In the genomic region with DNA sequence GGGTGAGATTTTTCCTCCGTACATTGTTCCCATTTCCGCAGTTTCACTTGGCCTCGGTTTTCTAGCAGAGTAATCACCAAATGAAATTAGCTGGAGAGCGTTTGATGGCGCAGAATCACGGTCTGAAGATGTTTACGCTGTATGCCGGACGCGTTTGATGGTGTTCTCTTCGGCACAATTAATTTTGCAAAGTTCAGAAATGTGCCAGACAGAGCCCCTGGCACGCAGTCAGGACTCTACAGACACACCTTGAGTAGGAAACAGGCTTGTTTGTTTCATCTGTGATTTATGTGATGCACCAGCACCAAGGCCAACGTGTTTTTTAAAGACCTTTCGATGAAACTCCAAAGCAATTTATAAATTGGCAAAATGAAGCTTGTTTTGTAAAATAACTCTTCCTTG, we compare ENCODE assay signal across 8 cellular contexts. TPM values are rescaled to one million over a fixed set of nuclear protein-coding genes. Genes with fewer than 3 reads are reported as not detected.
DNase-seq lines count a peak whose midpoint lies in the region; ATAC-seq, FAIRE-seq and TF ChIP-seq lines count a peak whose summit lies in the region.

No MANE protein-coding gene starts in this region.

- no peak for TF ChIP-seq CTCF in body of pancreas (IDR thresholded peaks at IDR 0.05)
- TF ChIP-seq CTCF in HepG2 (CRISPR knock-in tag; IDR thresholded peaks at IDR 0.05), result no peak
- no peak for TF ChIP-seq CTCF in testis (IDR thresholded peaks at IDR 0.05)

- no peak for TF ChIP-seq POLR2A in body of pancreas (IDR thresholded peaks at IDR 0.05)
- TF ChIP-seq POLR2A in HepG2 (IDR thresholded peaks at IDR 0.05; ENCODE audit: insufficient read depth in 1 of 2, low read depth in 2 of 2, low read length in 2 of 2), result no peak
- no peak for TF ChIP-seq POLR2A in testis (IDR thresholded peaks at IDR 0.05)

- intact Hi-C loops in body of pancreas (cut with DNase I) (no loop called here), HepG2 (cut with micrococcal nuclease; ENCODE audit: unreplicated experiment) (no loop called here), testis (cut with DNase I; ENCODE audit: low total_unique reads) (loop anchor here (10.0 kb wide), 1 partner anchor 93 kb away; no protein-coding TSS in a partner anchor)

- DNase-seq in NCI-H345 (lab: John Stamatoyannopoulos, UW) (peak; percentile 78), NCI-H345 treated with DMSO at 0.1 percent for 48 hours (lab: John Stamatoyannopoulos, UW; ENCODE audit: unreplicated experiment) (no peak), body of pancreas (peak; percentile 20 to 42 (median 37)), HepG2 (ENCODE audit: low spot score) (no peak), testis (no peak), SKM-1 (lab: John Stamatoyannopoulos, UW; ENCODE audit: unreplicated experiment) (no peak), Kasumi-1 (lab: John Stamatoyannopoulos, UW) (no peak)
- no peak for DNase-seq in activated CD8-positive, alpha-beta memory T cell treated with anti-CD3 and anti-CD28 coated beads for 24 hours

- FAIRE-seq in HepG2 (lab: Jason Lieb, UNC), result no peak

- H3K27ac ChIP-seq in body of pancreas, result peak overlapping the region; percentile 80 to 97 (median 94)
- peak overlapping the region; percentile 84 for H3K27ac ChIP-seq in HepG2 (ENCODE audit: extremely low read length, insufficient read depth, low read length)
- peak overlapping the region; percentile 95 to 99 for H3K27ac ChIP-seq in testis

- WGBS in body of pancreas, 2 donors, result 1 to 2% methylated on average over 11 to 14 of the region's 14 CpGs
- 11% methylated on average over 14 of the region's 14 CpGs for WGBS in HepG2 (ENCODE audit: low lambda C conversion rate)
- WGBS in testis, 2 donors, result 1 to 2% methylated on average over 14 of the region's 14 CpGs

- CTCF ChIA-PET in HepG2 (lab: Yijun Ruan, JAX; ENCODE audit: low intra/inter-chr PET ratio, low total read pairs), result no interaction called here

- TF ChIP-seq EP300 in HepG2 (IDR thresholded peaks at IDR 0.05; ENCODE audit: low read depth in 2 of 2, low read length in 2 of 2) (no peak), HepG2 (CRISPR knock-in tag; IDR thresholded peaks at IDR 0.05; ENCODE audit: borderline replicate concordance) (no peak)

- H4K20me1 ChIP-seq in HepG2 (ENCODE audit: insufficient read depth, low read length), result no peaks in the 10 kb centered on the region; the same call in 1 of the 2 replicates

- H3K4me2 ChIP-seq in HepG2 (ENCODE audit: low read depth, low read length), result peak overlapping the region; percentile 90

- in situ Hi-C loops in HepG2 (cut with HindIII; ENCODE audit: extremely low pct_ligation_motif_present, low pct_unique_long_range_greater_than_20kb), result loop anchor here (10.0 kb wide), 1 partner anchor 113 kb away; no protein-coding TSS in a partner anchor

- peak overlapping the region; percentile 81 for H2AFZ ChIP-seq in HepG2 (ENCODE audit: low read length)

- H3K4me3 ChIP-seq in body of pancreas (peak overlapping the region; percentile 48 to 67), HepG2 (replicated peaks in 1 of 3; ENCODE audit: insufficient read depth in 1 of 3, low read depth in 2 of 3, low read length in 3 of 3) (peak overlapping the region; percentile 87 to 93 (median 88)), testis (peak overlapping the region; percentile 89 to 99)

- no peaks in the 10 kb centered on the region for H3K9me3 ChIP-seq in body of pancreas
- H3K9me3 ChIP-seq in HepG2 (ENCODE audit: low read length), result no peaks in the 10 kb centered on the region
- no peaks in the 10 kb centered on the region for H3K9me3 ChIP-seq in testis

- peak; percentile 0 for ATAC-seq in body of pancreas
- no peak; the same call in 2 of the 3 replicates for ATAC-seq in HepG2

- H3K4me1 ChIP-seq in body of pancreas (peaks cover 42% of the 10 kb centered on the region), HepG2 (ENCODE audit: insufficient read depth, low read length) (peaks cover 42% of the 10 kb centered on the region), testis (peaks cover 11% of the 10 kb centered on the region)

- H3K36me3 ChIP-seq in body of pancreas (replicated peaks in 1 of 2; ENCODE audit: insufficient read depth in 1 of 2, low read depth in 2 of 2), result no peaks in the 10 kb centered on the region
- H3K36me3 ChIP-seq in HepG2 (replicated peaks in 1 of 2; ENCODE audit: control insufficient read depth in 1 of 2, insufficient read depth in 2 of 2, low read length in 2 of 2), result no peaks in the 10 kb centered on the region
- no peaks in the 10 kb centered on the region for H3K36me3 ChIP-seq in testis (ENCODE audit: low read depth, missing control alignments)

- H3K79me2 ChIP-seq in HepG2 (ENCODE audit: insufficient read depth, low read length), result peaks cover 37% of the 10 kb centered on the region

- H3K27me3 ChIP-seq in body of pancreas (no peaks in the 10 kb centered on the region), HepG2 (ENCODE audit: control insufficient read depth in 1 of 2, insufficient read depth in 2 of 2, low read length in 2 of 2) (no peaks in the 10 kb centered on the region; a peak in 1 of 5 replicates), testis (no peaks in the 10 kb centered on the region)

- POLR2A ChIA-PET in HepG2 (lab: Yijun Ruan, JAX), result no interaction called here

- no peak for TF ChIP-seq RAD21 in HepG2 (CRISPR knock-in tag; IDR thresholded peaks at IDR 0.05)

- TSS peak; percentile 82 for BruUV-seq in HepG2 (replicated peaks; lab: Mats Ljungman, UMichigan)

- peak overlapping the region; percentile 89 for H3K9ac ChIP-seq in HepG2 (ENCODE audit: insufficient read depth, low read depth, low read length)

TF ChIP-seq in HepG2, 621 proteins besides CTCF, POLR2A, EP300 and RAD21 (continues in another document):
- TF ChIP-seq ZNF292 (CRISPR knock-in tag; IDR thresholded peaks at IDR 0.05; ENCODE audit: borderline replicate concordance, low read depth), result no peak
- no peak for TF ChIP-seq ZEB1 (IDR thresholded peaks at IDR 0.05; ENCODE audit: insufficient replicate concordance, low read depth)
- peak; percentile 10; the same call in 1 of the 2 replicates for TF ChIP-seq KDM5B (CRISPR knock-in tag; IDR thresholded peaks at IDR 0.05; ENCODE audit: borderline replicate concordance)
- no peak for TF ChIP-seq ZNF232 (CRISPR knock-in tag; IDR thresholded peaks at IDR 0.05; ENCODE audit: borderline replicate concordance)
- TF ChIP-seq, protein P1, sequence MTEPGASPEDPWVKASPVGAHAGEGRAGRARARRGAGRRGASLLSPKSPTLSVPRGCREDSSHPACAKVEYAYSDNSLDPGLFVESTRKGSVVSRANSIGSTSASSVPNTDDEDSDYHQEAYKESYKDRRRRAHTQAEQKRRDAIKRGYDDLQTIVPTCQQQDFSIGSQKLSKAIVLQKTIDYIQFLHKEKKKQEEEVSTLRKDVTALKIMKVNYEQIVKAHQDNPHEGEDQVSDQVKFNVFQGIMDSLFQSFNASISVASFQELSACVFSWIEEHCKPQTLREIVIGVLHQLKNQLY (CRISPR knock-in tag; IDR thresholded peaks at IDR 0.05), result no peak
- TF ChIP-seq GATA4 (IDR thresholded peaks at IDR 0.05; ENCODE audit: borderline replicate concordance, low read depth), result no peak
- TF ChIP-seq ZNF557 (CRISPR knock-in tag; IDR thresholded peaks at IDR 0.05), result no peak
- TF ChIP-seq SP5 (CRISPR knock-in tag; IDR thresholded peaks at IDR 0.05; ENCODE audit: borderline replicate concordance, low read depth), result no peak
- TF ChIP-seq, protein P2, sequence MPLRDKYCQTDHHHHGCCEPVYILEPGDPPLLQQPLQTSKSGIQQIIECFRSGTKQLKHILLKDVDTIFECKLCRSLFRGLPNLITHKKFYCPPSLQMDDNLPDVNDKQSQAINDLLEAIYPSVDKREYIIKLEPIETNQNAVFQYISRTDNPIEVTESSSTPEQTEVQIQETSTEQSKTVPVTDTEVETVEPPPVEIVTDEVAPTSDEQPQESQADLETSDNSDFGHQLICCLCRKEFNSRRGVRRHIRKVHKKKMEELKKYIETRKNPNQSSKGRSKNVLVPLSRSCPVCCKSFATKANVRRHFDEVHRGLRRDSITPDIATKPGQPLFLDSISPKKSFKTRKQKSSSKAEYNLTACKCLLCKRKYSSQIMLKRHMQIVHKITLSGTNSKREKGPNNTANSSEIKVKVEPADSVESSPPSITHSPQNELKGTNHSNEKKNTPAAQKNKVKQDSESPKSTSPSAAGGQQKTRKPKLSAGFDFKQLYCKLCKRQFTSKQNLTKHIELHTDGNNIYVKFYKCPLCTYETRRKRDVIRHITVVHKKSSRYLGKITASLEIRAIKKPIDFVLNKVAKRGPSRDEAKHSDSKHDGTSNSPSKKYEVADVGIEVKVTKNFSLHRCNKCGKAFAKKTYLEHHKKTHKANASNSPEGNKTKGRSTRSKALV (CRISPR knock-in tag; IDR thresholded peaks at IDR 0.05), result peak; percentile 72; the same call in 1 of the 2 replicates
- TF ChIP-seq SPEN (CRISPR knock-in tag; IDR thresholded peaks at IDR 0.05; ENCODE audit: low read depth), result no peak

RNA-seq across cellular contexts. Expression of a gene that starts 0.9 kb away (rescaled TPM):
- 10 to 100 TPM; 45.4 to 80.1 TPM for total RNA-seq in body of pancreas
- total RNA-seq in HepG2 (2016; rRNA removed; fragmentation: Illumina TruSeq; extraction: Trizol), result 20.1 and 25.2 TPM in 2 replicates
- 58.4 and 67.4 TPM in 2 replicates for total RNA-seq in HepG2 (2016; cell fraction: cytosol; rRNA removed; fragmentation: Illumina TruSeq; extraction: Trizol; ENCODE audit: low read depth)
- total RNA-seq in HepG2 (2016; cell fraction: insoluble cytoplasmic fraction; rRNA removed; fragmentation: Illumina TruSeq; extraction: Trizol), result 20.0 and 23.0 TPM in 2 replicates
- total RNA-seq in HepG2 (2016; cell fraction: membrane; rRNA removed; fragmentation: Illumina TruSeq; extraction: Trizol), result 31.5 and 38.0 TPM in 2 replicates
- total RNA-seq in HepG2 (2016; cell fraction: nucleus; rRNA removed; fragmentation: Illumina TruSeq; extraction: Trizol), result 39.8 and 44.4 TPM in 2 replicates
- 5.0 and 6.3 TPM in 2 replicates for polyA plus RNA-seq in HepG2 (2011; rRNA removed)
- polyA plus RNA-seq in HepG2 (2011; cell fraction: cytosol; rRNA removed), result 1.9 and 3.2 TPM in 2 replicates
- polyA plus RNA-seq in HepG2 (2011; cell fraction: nucleus; rRNA removed), result 6.5 and 8.0 TPM in 2 replicates
- polyA plus RNA-seq in HepG2 (2012), result 7.6 and 12.3 TPM in 2 replicates
- polyA plus RNA-seq in HepG2 (2016; cell fraction: cytosol; fragmentation: Illumina TruSeq; extraction: Trizol; ENCODE audit: low read depth), result 0.20 and 0.28 TPM in 2 replicates
- 6.5 and 7.1 TPM in 2 replicates for polyA plus RNA-seq in HepG2 (2016; cell fraction: insoluble cytoplasmic fraction; fragmentation: Illumina TruSeq; extraction: Trizol; ENCODE audit: low read depth)
- polyA plus RNA-seq in HepG2 (2016; cell fraction: membrane; fragmentation: Illumina TruSeq; extraction: Trizol; ENCODE audit: low read depth), result 1.1 TPM in 2 replicates
- 19.2 and 20.0 TPM in 2 replicates for polyA plus RNA-seq in HepG2 (2016; cell fraction: nucleus; fragmentation: Illumina TruSeq; extraction: Trizol; ENCODE audit: insufficient read depth, low read depth)
- polyA minus RNA-seq in HepG2 (2011; rRNA and poly(A)+ RNA removed; ENCODE audit: low replicate concordance), result 15.0 and 54.2 TPM in 2 replicates
- polyA minus RNA-seq in HepG2 (2011; cell fraction: cytosol; rRNA and poly(A)+ RNA removed), result 17.8 and 19.0 TPM in 2 replicates
- polyA minus RNA-seq in HepG2 (2011; cell fraction: nucleus; rRNA and poly(A)+ RNA removed), result 63.7 and 65.9 TPM in 2 replicates
- 10 to 100 TPM; 49.9 to 63.9 TPM for total RNA-seq in testis
- 19.7 TPM for polyA plus RNA-seq in testis (ENCODE audit: insufficient read depth, low read depth, low replicate concordance)

Comparison
In these comparisons a context has a peak if more than half of its experiments do, and no peak if none do; other contexts are left out.
1. DNase-seq: peak in NCI-H345 (single experiment) and body of pancreas (4 of 4); none in NCI-H345 treated with DMSO at 0.1 percent for 48 hours (single experiment), HepG2 (single experiment), testis (single experiment), activated CD8-positive, alpha-beta memory T cell treated with anti-CD3 and anti-CD28 coated beads for 24 hours (single experiment), SKM-1 (single experiment) and Kasumi-1 (0 of 2).
2. Peak in every context shown above with its lines, with median percentiles within 50 percentile points of each other: H3K27ac ChIP-seq and H3K4me3 ChIP-seq.